In the genomic region with DNA sequence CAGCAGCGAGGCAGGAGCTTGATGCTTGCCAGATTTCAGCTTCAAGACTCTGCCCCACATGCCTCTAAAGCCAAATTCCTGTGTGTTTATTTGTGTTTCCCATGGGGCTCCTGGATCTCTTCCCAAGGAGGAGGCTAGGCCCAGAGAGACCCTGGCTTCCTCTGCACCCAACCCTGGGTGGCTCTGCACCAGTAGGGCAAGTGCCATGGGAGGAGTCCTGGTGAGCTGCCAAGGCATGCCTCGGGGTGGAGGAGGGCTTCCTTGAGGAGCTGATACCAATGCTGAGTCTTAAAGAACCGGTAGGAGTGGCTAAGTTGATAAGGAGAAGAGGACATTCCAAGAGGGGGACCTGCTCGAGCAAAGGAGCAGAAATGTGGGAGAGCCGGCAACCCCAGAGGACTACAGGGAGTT, we compare ENCODE assay signal across 12 cellular contexts. TPM values are rescaled to one million over a fixed set of nuclear protein-coding genes. Genes with fewer than 3 reads are reported as not detected.
DNase-seq lines count a peak whose midpoint lies in the region; TF ChIP-seq lines count a peak whose summit lies in the region.
"Had no signal": no experiment of that assay in that cellular context is flagged by ENCODE, and none has a peak within 500 bp of the region (broad histone marks: within the 10 kb centered on the region; RNA-seq: fewer than 3 reads in every experiment).

No MANE protein-coding gene starts in this region.

- H3K4me2 ChIP-seq in GM23248 (ENCODE audit: unreplicated experiment) (peak overlapping the region; percentile 43), PC-9 (peak overlapping the region; percentile 17; the same call in 1 of the 2 replicates), smooth muscle cell (peak overlapping the region; percentile 58)

- WGBS in GM23248 (ENCODE audit: low coverage in 1 of 2, low lambda C conversion rate in 2 of 2, missing lambda C conversion rate in 2 of 2), 2 experiments = 37 to 40% methylated on average over 5 of the region's 5 CpGs
- WGBS in smooth muscle cell (ENCODE audit: low lambda C conversion rate) = 15% methylated on average over 5 of the region's 5 CpGs

- H3K4me3 ChIP-seq in GM23248 = no peak overlapping the region
- H3K4me3 ChIP-seq in PC-9 = no peak overlapping the region
- H3K4me3 ChIP-seq in smooth muscle cell = no peak overlapping the region
- H3K4me3 ChIP-seq: cardiac muscle cell had no signal

- H3K36me3 ChIP-seq in GM23248 (ENCODE audit: low read depth) = no peaks in the 10 kb centered on the region
- no peaks in the 10 kb centered on the region for H3K36me3 ChIP-seq in PC-9 (ENCODE audit: low read depth)
- no peaks in the 10 kb centered on the region for H3K36me3 ChIP-seq in smooth muscle cell (ENCODE audit: low read depth)
- H3K36me3 ChIP-seq: cardiac muscle cell had no signal

- H3K27ac ChIP-seq in GM23248 (no peak overlapping the region), PC-9 (no peak overlapping the region), smooth muscle cell (ENCODE audit: low read depth) (peak overlapping the region; percentile 13)
- H3K27ac ChIP-seq: cardiac muscle cell had no signal

- BruUV-seq in PC-9 (replicated peaks; lab: Mats Ljungman, UMichigan) = no TSS peak

- POLR2A ChIA-PET in PC-9 (lab: Charles Lee; ENCODE audit: unreplicated experiment) = interaction anchor here (0.5 kb wide), 1 partner anchor 1256 kb away, joined by 3 read pairs; no protein-coding TSS in a partner anchor

- H3K9ac ChIP-seq in GM23248 (no peak overlapping the region), smooth muscle cell (ENCODE audit: low read depth) (no peak overlapping the region)

- no peaks in the 10 kb centered on the region for H4K20me1 ChIP-seq in GM23248 (ENCODE audit: insufficient read depth)
- no peaks in the 10 kb centered on the region for H4K20me1 ChIP-seq in PC-9 (ENCODE audit: insufficient read depth)
- no peaks in the 10 kb centered on the region for H4K20me1 ChIP-seq in smooth muscle cell (ENCODE audit: low read depth)

- DNase-seq in GM23248 (peak; percentile 41), PC-9 (peak; percentile 52 to 67), fibroblast of gingiva (ENCODE audit: low read depth) (peak; percentile 73), smooth muscle cell (lab: John Stamatoyannopoulos, UW; ENCODE audit: unreplicated experiment) (no peak), NOMO-1 treated with dmso at 0.1 percent for 144 hours (lab: John Stamatoyannopoulos, UW; ENCODE audit: unreplicated experiment) (no peak), cortex of kidney (lab: John Stamatoyannopoulos, UW) (no peak)
- no peak for DNase-seq in activated T-cell treated with anti-CD3 and anti-CD28 coated beads, Interleukin-2, amount 50 U/mL, for 48 hours
- DNase-seq: activated T-cell treated with anti-CD3 and anti-CD28 coated beads, Interleukin-2, amount 50 U/mL, for 24 hours; immature natural killer cell; NCI-H1930 had no signal

- peaks cover 18% of the 10 kb centered on the region for H3K4me1 ChIP-seq in GM23248 (ENCODE audit: insufficient read depth)
- H3K4me1 ChIP-seq in PC-9 (replicated peaks; ENCODE audit: insufficient read depth) = no peaks in the 10 kb centered on the region
- H3K4me1 ChIP-seq in smooth muscle cell (ENCODE audit: low read depth) = no peaks in the 10 kb centered on the region

- H3K9me3 ChIP-seq in GM23248 (ENCODE audit: low read depth) (no peaks in the 10 kb centered on the region), PC-9 (ENCODE audit: insufficient read depth, low read depth) (no peaks in the 10 kb centered on the region), smooth muscle cell (replicated peaks; ENCODE audit: low read depth) (no peaks in the 10 kb centered on the region)

- CTCF ChIA-PET in PC-9 (lab: Charles Lee) = interaction anchor here (1.1 to 2.1 kb wide), 3 partner anchors 8 to 21 kb away, joined by 4 to 7 read pairs (median 4); no protein-coding TSS in a partner anchor

- H3K79me2 ChIP-seq in GM23248 (ENCODE audit: insufficient read depth) (no peaks in the 10 kb centered on the region), PC-9 (ENCODE audit: low read depth) (no peaks in the 10 kb centered on the region), smooth muscle cell (ENCODE audit: low read depth) (no peaks in the 10 kb centered on the region)

- TF ChIP-seq CTCF in PC-9 (conservative IDR thresholded peaks at IDR 0.05) = no peak
- no peak for TF ChIP-seq CTCF in smooth muscle cell (IDR thresholded peaks at IDR 0.05; ENCODE audit: borderline replicate concordance, insufficient read depth, poor library complexity, severe bottlenecking)

- no peaks in the 10 kb centered on the region for H3F3A ChIP-seq in GM23248 (ENCODE audit: insufficient read depth)
- no peaks in the 10 kb centered on the region for H3F3A ChIP-seq in PC-9 (ENCODE audit: insufficient read depth, low read depth)
- H3F3A ChIP-seq in smooth muscle cell (ENCODE audit: low read depth) = no peaks in the 10 kb centered on the region

- intact Hi-C loops in PC-9 (cut with micrococcal nuclease; ENCODE audit: unreplicated experiment) = no loop called here

- in situ Hi-C loops in GM23248 (cut with MboI) = no loop called here

- H3K27me3 ChIP-seq in GM23248 (replicated peaks; ENCODE audit: insufficient read depth) = no peaks in the 10 kb centered on the region; the same call in 1 of the 2 replicates
- H3K27me3 ChIP-seq in PC-9 (ENCODE audit: insufficient read depth, low read depth) = peaks cover 61% of the 10 kb centered on the region
- no peaks in the 10 kb centered on the region for H3K27me3 ChIP-seq in smooth muscle cell (ENCODE audit: low read depth)

- H2AFZ ChIP-seq in GM23248 (no peak overlapping the region), PC-9 (no peak overlapping the region), smooth muscle cell (ENCODE audit: low read depth) (peak overlapping the region; percentile 54)

- H3K9me2 ChIP-seq in GM23248 (ENCODE audit: insufficient read depth) = no peaks in the 10 kb centered on the region
- H3K9me2 ChIP-seq in PC-9 (ENCODE audit: insufficient read depth) = no peaks in the 10 kb centered on the region

RNA-seq across cellular contexts. Expression of gene TIFAB, which starts 6.8 kb away (rescaled TPM):
- not detected in 2 replicates for total RNA-seq in GM23248 (2014; rRNA removed; shearing (Covaris generic))
- not detected in 2 replicates for polyA plus RNA-seq in GM23248 (2016; fragmentation: Nextera tagmentation; extraction: Ambion mirVana)
- not detected in 2 replicates for total RNA-seq in PC-9 (2021)
- under 0.01 TPM in 1 of 2 replicates, not detected in the other for total RNA-seq in smooth muscle cell
- 0.08 and 0.11 TPM in 2 replicates for polyA plus RNA-seq in smooth muscle cell
- total RNA-seq: cardiac muscle cell had no signal
- polyA plus RNA-seq: cardiac muscle cell, neural cell had no signal

RNA-seq across cellular contexts. Expression of gene DCANP1, which starts 11.8 kb away (rescaled TPM):
- not detected in 2 replicates for total RNA-seq in GM23248 (2014; rRNA removed; shearing (Covaris generic))
- polyA plus RNA-seq in GM23248 (2016; fragmentation: Nextera tagmentation; extraction: Ambion mirVana) = not detected in 2 replicates
- total RNA-seq in PC-9 (2021) = not detected in 2 replicates
- not detected in 2 replicates for total RNA-seq in smooth muscle cell
- polyA plus RNA-seq in smooth muscle cell = not detected in 2 replicates
- total RNA-seq: cardiac muscle cell had no signal
- polyA plus RNA-seq: cardiac muscle cell, neural cell had no signal

RNA-seq across cellular contexts. Expression of gene MACROH2A1, which starts 59.9 kb away (rescaled TPM):
- total RNA-seq in GM23248 (2014; rRNA removed; shearing (Covaris generic)) = 106 and 125 TPM in 2 replicates
- polyA plus RNA-seq in GM23248 (2016; fragmentation: Nextera tagmentation; extraction: Ambion mirVana) (115 and 117 TPM in 2 replicates), smooth muscle cell (272 and 309 TPM in 2 replicates)
- total RNA-seq in PC-9 (2021) (223 and 294 TPM in 2 replicates), smooth muscle cell (349 and 371 TPM in 2 replicates)

Comparison
In these comparisons a context has a peak if more than half of its experiments do, and no peak if none do; other contexts are left out.
1. DNase-seq: peak in GM23248 (single experiment), PC-9 (2 of 2) and fibroblast of gingiva (single experiment); none in smooth muscle cell (single experiment), NOMO-1 treated with dmso at 0.1 percent for 144 hours (single experiment), activated T-cell treated with anti-CD3 and anti-CD28 coated beads, Interleukin-2, amount 50 U/mL, for 48 hours (0 of 2) and cortex of kidney (single experiment).
2. Peak in every context shown above with its lines, with median percentiles within 50 percentile points of each other: H3K4me2 ChIP-seq.